In genomic region chr1:156689035-156689959, GRCh38 we compare ENCODE assay signal across 8 cellular contexts. TPM values are rescaled to one million over a fixed set of nuclear protein-coding genes. Genes with fewer than 3 reads are reported as not detected.
DNase-seq lines count a peak whose midpoint lies in the region; ATAC-seq and TF ChIP-seq lines count a peak whose summit lies in the region.

No MANE protein-coding gene starts in this region.

- H3K27me3 ChIP-seq in WERI-Rb-1 (ENCODE audit: insufficient read depth, low read depth, severe bottlenecking) = no peaks in the 10 kb centered on the region

- TF ChIP-seq CTCF in Calu3 (IDR thresholded peaks at IDR 0.05; ENCODE audit: unreplicated experiment) = peak; percentile 82
- peak; percentile 99 for TF ChIP-seq CTCF in WERI-Rb-1 (IDR thresholded peaks at IDR 0.05; ENCODE audit: low read depth, low read length)
- peak; percentile 97 for TF ChIP-seq CTCF in MCF 10A (IDR thresholded peaks at IDR 0.05; ENCODE audit: unreplicated experiment)

- CTCF ChIA-PET in Calu3 (lab: Charles Lee) = interaction anchor here (0.5 to 7.2 kb wide), 28 partner anchors 8 to 238 kb away, joined by 3 to 199 read pairs (median 4); partner anchors contain the start of genes CRABP2, HDGF, ISG20L2 and METTL25B
- CTCF ChIA-PET in MCF 10A (lab: Yijun Ruan, JAX) = interaction anchor here (0.6 to 47.2 kb wide), 65 partner anchors 11 to 304 kb away, joined by 3 to 2415 read pairs (median 5); partner anchors contain the start of genes CRABP2, HDGF, INSRR and ISG20L2

- H3K4me1 Mint-ChIP-seq in Calu3 (ENCODE audit: low read depth, unreplicated experiment) = peaks cover 38% of the 10 kb centered on the region
- peaks cover 32% of the 10 kb centered on the region for H3K4me1 Mint-ChIP-seq in MCF 10A (ENCODE audit: insufficient read depth, unreplicated experiment)
- peaks cover 0 to 3% of the 10 kb centered on the region in 2 donors for H3K4me1 Mint-ChIP-seq in immature natural killer cell

- H3K9me3 ChIP-seq in WERI-Rb-1 (ENCODE audit: severe bottlenecking) = no peaks in the 10 kb centered on the region

- DNase-seq in Calu3 (peak; percentile 92), NCI-H2227 (lab: John Stamatoyannopoulos, UW; ENCODE audit: unreplicated experiment) (peak; percentile 92), WERI-Rb-1 (peak; percentile 96), MCF 10A (ENCODE audit: unreplicated experiment) (peak; percentile 92), immature natural killer cell (peak; percentile 61 to 71 (median 66))
- peak; percentile 48 to 57 for DNase-seq in stimulated activated CD4-positive, alpha-beta T cell treated with anti-CD3 and anti-CD28 coated beads, Interleukin-15, amount 100 ng/mL, for 1 hour (ENCODE audit: low read depth in 1 of 2, low spot score in 1 of 2)

- peak overlapping the region; percentile 15 for H3K4me3 Mint-ChIP-seq in Calu3 (ENCODE audit: low read depth, unreplicated experiment)
- no peak overlapping the region for H3K4me3 Mint-ChIP-seq in MCF 10A (ENCODE audit: unreplicated experiment)
- peak overlapping the region in 2 of 5 donors; percentile 33 to 45 for H3K4me3 Mint-ChIP-seq in immature natural killer cell

- H3K27me3 Mint-ChIP-seq in Calu3 (ENCODE audit: unreplicated experiment) (no peaks in the 10 kb centered on the region), MCF 10A (ENCODE audit: insufficient read depth, unreplicated experiment) (peaks cover 37% of the 10 kb centered on the region), immature natural killer cell (ENCODE audit: low read depth in 3 of 3) (peaks cover 19 to 31% (median 21%) of the 10 kb centered on the region in 3 donors)

- BruUV-seq in Calu3 (replicated peaks; lab: Mats Ljungman, UMichigan) = no TSS peak
- BruUV-seq in MCF 10A (replicated peaks; lab: Mats Ljungman, UMichigan) = no TSS peak

- H3K27ac Mint-ChIP-seq in Calu3 (ENCODE audit: unreplicated experiment) (peak overlapping the region; percentile 2), MCF 10A (ENCODE audit: low read depth, unreplicated experiment) (no peak overlapping the region), immature natural killer cell (peak overlapping the region in 1 of 6 donors; percentile 74)

- peak; percentile 62 for ATAC-seq in HG02588 (IDR thresholded peaks at IDR 0.05; ENCODE audit: unreplicated experiment)
- ATAC-seq in HG03039 (IDR thresholded peaks at IDR 0.05; ENCODE audit: unreplicated experiment) = no peak

- POLR2A ChIA-PET in MCF 10A (lab: Yijun Ruan, JAX) = interaction anchor here (0.6 to 9.7 kb wide), 14 partner anchors 10 to 238 kb away, joined by 3 to 187 read pairs (median 4); partner anchors contain the start of genes CRABP2, HDGF, ISG20L2 and METTL25B

- H3K9me3 Mint-ChIP-seq in Calu3 (ENCODE audit: low read depth, unreplicated experiment) = no peaks in the 10 kb centered on the region
- no peaks in the 10 kb centered on the region for H3K9me3 Mint-ChIP-seq in MCF 10A (ENCODE audit: unreplicated experiment)
- H3K9me3 Mint-ChIP-seq in immature natural killer cell = no peaks in the 10 kb centered on the region

- H3K36me3 ChIP-seq in WERI-Rb-1 = no peaks in the 10 kb centered on the region

- intact Hi-C loops in Calu3 (cut with micrococcal nuclease; ENCODE audit: unreplicated experiment) (loop anchor here (1.0 to 10.0 kb wide), 4 partner anchors 16 to 201 kb away; partner anchors contain the start of genes CRABP2 and INSRR), MCF 10A (cut with micrococcal nuclease) (loop anchor here (1.0 kb wide), 4 partner anchors 16 to 201 kb away; partner anchors contain the start of genes CRABP2 and NTRK1)

- peak overlapping the region; percentile 39 for H3K4me3 ChIP-seq in WERI-Rb-1 (ENCODE audit: low read depth, low read length)

- H3K36me3 Mint-ChIP-seq in Calu3 (ENCODE audit: insufficient read depth, unreplicated experiment) (no peaks in the 10 kb centered on the region), MCF 10A (ENCODE audit: insufficient read depth, unreplicated experiment) (no peaks in the 10 kb centered on the region), immature natural killer cell (no peaks in the 10 kb centered on the region)

- H3K27ac ChIP-seq in WERI-Rb-1 = peak overlapping the region; percentile 28

RNA-seq across cellular contexts. Expression of gene NES, which starts 12.1 kb away (rescaled TPM):
- total RNA-seq in Calu3 (2022) (6.1 and 7.4 TPM in 2 replicates), MCF 10A (2022) (not detected in 2 replicates)
- not detected for polyA plus RNA-seq in immature natural killer cell

RNA-seq across cellular contexts. Expression of gene CRABP2, which starts 16.1 kb away (rescaled TPM):
- 17.6 and 27.3 TPM in 2 replicates for total RNA-seq in Calu3 (2022)
- 0.98 and 1.9 TPM in 2 replicates for total RNA-seq in MCF 10A (2022)
- polyA plus RNA-seq in immature natural killer cell = not detected

RNA-seq across cellular contexts. Expression of gene METTL25B, which starts 39.0 kb away (rescaled TPM):
- 52.7 and 63.8 TPM in 2 replicates for total RNA-seq in Calu3 (2022)
- 46.0 and 68.9 TPM in 2 replicates for total RNA-seq in MCF 10A (2022)
- 1 to 10 TPM; 4.1 to 6.3 (median 4.4) TPM for polyA plus RNA-seq in immature natural killer cell

RNA-seq across cellular contexts. Expression of gene ISG20L2, which starts 39.3 kb away (rescaled TPM):
- total RNA-seq in Calu3 (2022) (60.9 and 61.6 TPM in 2 replicates), MCF 10A (2022) (49.9 and 57.5 TPM in 2 replicates)
- polyA plus RNA-seq in immature natural killer cell = 10 to 100 TPM in 2 of 3 donors, 1 to 10 TPM in 1; 9.3 to 34.1 (median 15.8) TPM

RNA-seq across cellular contexts. Expression of gene BCAN, which starts 47.4 kb away (rescaled TPM):
- not detected in 2 replicates for total RNA-seq in Calu3 (2022)
- 0.37 TPM in 1 of 2 replicates, not detected in the other for total RNA-seq in MCF 10A (2022)
- under 1 TPM in 1 of 3 donors, not detected in 2; 0.35 TPM for polyA plus RNA-seq in immature natural killer cell
